8 cellular contexts compared by ENCODE assay signal in the genomic region with DNA sequence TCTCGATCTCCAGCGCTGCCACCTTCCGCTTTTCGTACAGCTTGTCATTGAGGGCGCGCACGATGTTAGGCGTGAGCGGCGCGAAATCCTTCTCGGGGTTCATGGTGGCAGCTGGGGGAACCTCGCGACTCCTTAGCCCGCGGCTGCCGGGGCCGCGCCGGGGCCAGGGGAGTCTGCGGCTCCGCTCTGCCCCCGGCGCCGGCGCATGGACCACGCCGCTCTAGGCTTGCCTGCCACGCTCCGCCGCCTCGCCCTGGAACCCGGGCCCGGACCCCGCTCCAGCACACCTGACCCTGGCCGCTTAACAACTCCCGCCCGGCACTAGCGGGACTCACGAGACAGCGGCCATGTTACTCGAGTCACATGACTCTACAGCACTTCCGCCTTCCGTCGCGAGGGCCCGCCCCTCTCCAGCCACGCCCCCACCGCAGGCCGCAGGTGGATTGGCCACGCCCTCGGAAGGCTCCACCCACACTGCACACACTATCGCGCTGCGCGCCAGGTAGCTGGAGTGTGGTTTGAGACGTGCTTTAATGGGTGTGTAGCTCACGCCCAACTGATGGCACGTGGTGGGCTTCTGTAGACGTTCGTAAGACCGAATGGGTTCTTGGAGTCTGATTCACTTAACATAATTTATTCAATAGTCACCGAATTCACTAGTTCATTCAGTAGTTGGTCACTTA. TPM values are rescaled to one million over a fixed set of nuclear protein-coding genes. Genes with fewer than 3 reads are reported as not detected.
A peak's percentile ranks its signal among the peaks of the same experiment; 100 is the strongest.
DNase-seq lines count a peak whose midpoint lies in the region; ATAC-seq and TF ChIP-seq lines count a peak whose summit lies in the region.

VAC14 (minus strand) TSS at position 361 of the 683 bp plus-strand sequence; CDS start at position 103, 258 bp downstream.

- H3K4me1 Mint-ChIP-seq in H9 (peaks cover 18 to 21% of the 10 kb centered on the region in 2 experiments), nephron progenitor cell (peaks cover 21% of the 10 kb centered on the region)
- peaks cover 39% of the 10 kb centered on the region for H3K4me1 Mint-ChIP-seq in stimulated activated naive CD8-positive, alpha-beta T cell treated with anti-CD3 and anti-CD28 coated beads, Interleukin-15, amount 100 ng/mL, for 72 hours

- no peak within 1 kb of the TSS for H2BK12ac ChIP-seq in H9 (ENCODE audit: insufficient read length, low read depth, low read length)

- H2BK15ac ChIP-seq in H9 (ENCODE audit: low read depth, low read length) = no peak within 1 kb of the TSS

- H4K8ac ChIP-seq in H9 (replicated peaks; ENCODE audit: insufficient read length, low read depth, low read length) = no peak within 1 kb of the TSS

- H3K27me3 Mint-ChIP-seq in H9 (ENCODE audit: low read depth) = peaks cover 38% of the 10 kb centered on the region
- peaks cover 45% of the 10 kb centered on the region for H3K27me3 Mint-ChIP-seq in nephron progenitor cell (ENCODE audit: low read depth, poor library complexity)
- no peaks in the 10 kb centered on the region for H3K27me3 Mint-ChIP-seq in stimulated activated naive CD8-positive, alpha-beta T cell treated with anti-CD3 and anti-CD28 coated beads, Interleukin-15, amount 100 ng/mL, for 72 hours

- peak within 1 kb of the TSS; percentile 78 for H3K9ac ChIP-seq in H9 (ENCODE audit: extremely low read depth, insufficient read length, low read length)

- no peak within 1 kb of the TSS for H3K4ac ChIP-seq in H9 (ENCODE audit: low read depth, low read length)

- no peak within 1 kb of the TSS for H2BK120ac ChIP-seq in H9 (ENCODE audit: low read depth, low read length, poor library complexity, severe bottlenecking)

- no peak within 1 kb of the TSS for H3K27ac ChIP-seq in H9 (ENCODE audit: insufficient read length, low read depth, low read length)

- peak within 1 kb of the TSS; percentile 19 for H3K14ac ChIP-seq in H9 (ENCODE audit: insufficient read depth, low read length)

- H3K27ac Mint-ChIP-seq in H9 (peak within 1 kb of the TSS in 2 of 3 experiments; percentile 95 to 96; a peak in 5 of 7 replicates), nephron progenitor cell (peak within 1 kb of the TSS; percentile 85)
- H3K27ac Mint-ChIP-seq in stimulated activated naive CD8-positive, alpha-beta T cell treated with anti-CD3 and anti-CD28 coated beads, Interleukin-15, amount 100 ng/mL, for 72 hours = peak within 1 kb of the TSS; percentile 96 to 98

- no CpG with 5 or more reads among the region's 63 CpGs for WGBS in H9 (ENCODE audit: extremely low coverage, insufficient read length, low lambda C conversion rate)

- peak within 1 kb of the TSS; percentile 6 for H2AFZ ChIP-seq in H9 (ENCODE audit: low read length)

- peak within 1 kb of the TSS; percentile 63 for H3K4me3 ChIP-seq in MG63

- no peak for TF ChIP-seq CTCF in H9 (conservative IDR thresholded peaks at IDR 0.05)
- no peak for TF ChIP-seq CTCF in nephron progenitor cell (IDR thresholded peaks at IDR 0.05)

- H4K5ac ChIP-seq in H9 (ENCODE audit: insufficient read length, low read depth, low read length) = no peak within 1 kb of the TSS

- ATAC-seq in stimulated activated naive CD8-positive, alpha-beta T cell treated with anti-CD3 and anti-CD28 coated beads, Interleukin-15, amount 100 ng/mL, for 72 hours = peak; percentile 96

- peaks cover 0 to 8% (median 4%) of the 10 kb centered on the region in 3 experiments; a peak in 4 of 7 replicates for H3K36me3 Mint-ChIP-seq in H9 (ENCODE audit: insufficient read depth in 1 of 3, low read depth in 3 of 3)
- H3K36me3 Mint-ChIP-seq in nephron progenitor cell (ENCODE audit: low read depth) = peaks cover 13% of the 10 kb centered on the region

- DNase-seq in ELR (ENCODE audit: low read depth) (peak; percentile 94), H9 (peak; percentile 97), MG63 (peak; percentile 77), SHP77 (lab: John Stamatoyannopoulos, UW) (peak; percentile 98 to 99), fibroblast of the conjunctiva (ENCODE audit: low read depth) (peak; percentile 57), nephron progenitor cell (peak; percentile 96)
- DNase-seq in activated effector memory CD4-positive, alpha-beta T cell treated with Interleukin-2 at 50 U/mL for 16 hours = peak; percentile 96
- DNase-seq in stimulated activated naive CD8-positive, alpha-beta T cell treated with anti-CD3 and anti-CD28 coated beads, Interleukin-15, amount 100 ng/mL, for 72 hours = peak; percentile 96 to 97

- H3K18ac ChIP-seq in H9 (ENCODE audit: insufficient read length, low read depth, low read length) = no peak within 1 kb of the TSS

- no peak within 1 kb of the TSS for H3K23ac ChIP-seq in H9 (ENCODE audit: insufficient read length, low read depth, low read length)

- H3K56ac ChIP-seq in H9 (ENCODE audit: insufficient read length, low read depth, low read length) = no peak within 1 kb of the TSS

- peaks cover 3% of the 10 kb centered on the region for H3K23me2 ChIP-seq in H9 (ENCODE audit: insufficient read length, low read depth, low read length, poor library complexity, severe bottlenecking)

- H3K9me3 Mint-ChIP-seq in H9 = no peaks in the 10 kb centered on the region; a peak in 1 of 5 replicates
- peaks cover 10% of the 10 kb centered on the region for H3K9me3 Mint-ChIP-seq in nephron progenitor cell
- H3K9me3 Mint-ChIP-seq in stimulated activated naive CD8-positive, alpha-beta T cell treated with anti-CD3 and anti-CD28 coated beads, Interleukin-15, amount 100 ng/mL, for 72 hours = peaks cover 0 to 12% of the 10 kb centered on the region in 2 donors

- H3K79me1 ChIP-seq in H9 (ENCODE audit: insufficient read depth, low read depth, low read length, poor library complexity, severe bottlenecking) = peaks cover 4% of the 10 kb centered on the region

- no peak within 1 kb of the TSS for H4K91ac ChIP-seq in H9 (ENCODE audit: insufficient read length, low read depth, low read length)

- H3K36me3 ChIP-seq in MG63 = no peaks in the 10 kb centered on the region

- no peak within 1 kb of the TSS for H3T11ph ChIP-seq in H9 (ENCODE audit: low read length)

- peaks cover 11% of the 10 kb centered on the region; the same call in 1 of the 2 replicates for H3K79me2 ChIP-seq in H9 (ENCODE audit: insufficient read depth, low read length)

- H2BK20ac ChIP-seq in H9 (ENCODE audit: low read depth, low read length, poor library complexity, severe bottlenecking) = no peak within 1 kb of the TSS

- H3K4me3 Mint-ChIP-seq in H9 = peak within 1 kb of the TSS; percentile 85 to 93
- peak within 1 kb of the TSS; percentile 94 for H3K4me3 Mint-ChIP-seq in nephron progenitor cell
- H3K4me3 Mint-ChIP-seq in stimulated activated naive CD8-positive, alpha-beta T cell treated with anti-CD3 and anti-CD28 coated beads, Interleukin-15, amount 100 ng/mL, for 72 hours = peak within 1 kb of the TSS; percentile 95 to 97

- H3K4me2 ChIP-seq in H9 (ENCODE audit: insufficient read depth, insufficient read length, low read length) = peak within 1 kb of the TSS; percentile 61

- no peaks in the 10 kb centered on the region for H3K9me3 ChIP-seq in H9 (ENCODE audit: control insufficient read depth, low read depth, low read length)
- H3K9me3 ChIP-seq in MG63 = 0 out of 2 replicates have a peak, but pooled peaks cover 3% of the 10 kb centered on the region

- H4K20me1 ChIP-seq in H9 (ENCODE audit: control insufficient read depth, insufficient read depth, insufficient read length) = no peaks in the 10 kb centered on the region

- no peaks in the 10 kb centered on the region; the same call in 1 of the 2 replicates for H3K27me3 ChIP-seq in H9 (ENCODE audit: insufficient read depth, low read length)
- H3K27me3 ChIP-seq in MG63 = no peaks in the 10 kb centered on the region

- no peak within 1 kb of the TSS for H2BK5ac ChIP-seq in H9 (ENCODE audit: insufficient read length, low read length)

- no peaks in the 10 kb centered on the region for H3K4me1 ChIP-seq in H9 (ENCODE audit: insufficient read depth, low read length)

- no peak within 1 kb of the TSS for H2AK5ac ChIP-seq in H9 (ENCODE audit: insufficient read length, low read length)

RNA-seq across cellular contexts. Expression of gene VAC14, which starts in this region (rescaled TPM):
- total RNA-seq in H9 (2021) = 47.7 and 49.9 TPM in 2 replicates
- 8.9 and 15.4 TPM in 2 replicates for total RNA-seq in MG63 (2014; rRNA removed; shearing (Covaris generic); ENCODE audit: low replicate concordance)
